In the genomic region with DNA sequence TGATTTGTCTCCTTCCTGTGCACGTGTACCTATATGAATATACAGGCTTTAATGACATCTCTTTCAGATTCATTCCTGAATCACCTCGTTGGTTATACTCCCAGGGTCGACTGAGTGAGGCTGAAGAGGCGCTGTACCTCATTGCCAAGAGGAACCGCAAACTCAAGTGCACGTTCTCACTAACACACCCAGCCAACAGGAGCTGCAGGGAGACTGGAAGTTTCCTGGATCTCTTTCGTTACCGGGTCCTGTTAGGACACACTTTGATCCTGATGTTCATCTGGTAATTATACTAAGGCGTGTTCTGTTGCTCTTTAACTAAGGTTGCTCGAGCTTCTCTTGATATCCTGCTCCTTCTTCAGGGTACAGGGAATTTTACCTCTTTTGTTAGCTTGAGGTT, we compare ENCODE assay signal across 1 cellular context.
TF ChIP-seq lines count a peak whose summit lies in the region.

No MANE protein-coding gene starts in this region.

TF ChIP-seq in SK-N-SH, 30 proteins besides CTCF, POLR2A, EP300 and RAD21 (continued from another document):
- TF ChIP-seq, protein P1, sequence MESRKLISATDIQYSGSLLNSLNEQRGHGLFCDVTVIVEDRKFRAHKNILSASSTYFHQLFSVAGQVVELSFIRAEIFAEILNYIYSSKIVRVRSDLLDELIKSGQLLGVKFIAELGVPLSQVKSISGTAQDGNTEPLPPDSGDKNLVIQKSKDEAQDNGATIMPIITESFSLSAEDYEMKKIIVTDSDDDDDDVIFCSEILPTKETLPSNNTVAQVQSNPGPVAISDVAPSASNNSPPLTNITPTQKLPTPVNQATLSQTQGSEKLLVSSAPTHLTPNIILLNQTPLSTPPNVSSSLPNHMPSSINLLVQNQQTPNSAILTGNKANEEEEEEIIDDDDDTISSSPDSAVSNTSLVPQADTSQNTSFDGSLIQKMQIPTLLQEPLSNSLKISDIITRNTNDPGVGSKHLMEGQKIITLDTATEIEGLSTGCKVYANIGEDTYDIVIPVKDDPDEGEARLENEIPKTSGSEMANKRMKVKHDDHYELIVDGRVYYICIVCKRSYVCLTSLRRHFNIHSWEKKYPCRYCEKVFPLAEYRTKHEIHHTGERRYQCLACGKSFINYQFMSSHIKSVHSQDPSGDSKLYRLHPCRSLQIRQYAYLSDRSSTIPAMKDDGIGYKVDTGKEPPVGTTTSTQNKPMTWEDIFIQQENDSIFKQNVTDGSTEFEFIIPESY (IDR thresholded peaks at IDR 0.05; ENCODE audit: borderline replicate concordance, low read depth): no peak
- no peak for TF ChIP-seq POLR2AphosphoS5 (IDR thresholded peaks at IDR 0.05; ENCODE audit: low read depth, low read length)
- TF ChIP-seq FOSL2 (IDR thresholded peaks at IDR 0.05; ENCODE audit: borderline replicate concordance, low read depth): no peak
- TF ChIP-seq GABPA (IDR thresholded peaks at IDR 0.05; ENCODE audit: low read depth): no peak
- TF ChIP-seq RXRA (IDR thresholded peaks at IDR 0.05; ENCODE audit: borderline replicate concordance, low read depth): no peak
- TF ChIP-seq, protein P2, sequence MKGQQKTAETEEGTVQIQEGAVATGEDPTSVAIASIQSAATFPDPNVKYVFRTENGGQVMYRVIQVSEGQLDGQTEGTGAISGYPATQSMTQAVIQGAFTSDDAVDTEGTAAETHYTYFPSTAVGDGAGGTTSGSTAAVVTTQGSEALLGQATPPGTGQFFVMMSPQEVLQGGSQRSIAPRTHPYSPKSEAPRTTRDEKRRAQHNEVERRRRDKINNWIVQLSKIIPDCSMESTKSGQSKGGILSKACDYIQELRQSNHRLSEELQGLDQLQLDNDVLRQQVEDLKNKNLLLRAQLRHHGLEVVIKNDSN (IDR thresholded peaks at IDR 0.05; ENCODE audit: borderline replicate concordance, low read depth): no peak
- no peak for TF ChIP-seq MEF2A (IDR thresholded peaks at IDR 0.05; ENCODE audit: borderline replicate concordance, low read depth)
- TF ChIP-seq TEAD4 (IDR thresholded peaks at IDR 0.05; ENCODE audit: borderline replicate concordance, insufficient read depth): no peak
- no peak for TF ChIP-seq FOXJ3 (CRISPR knock-in tag; IDR thresholded peaks at IDR 0.05)
- TF ChIP-seq, protein P3, sequence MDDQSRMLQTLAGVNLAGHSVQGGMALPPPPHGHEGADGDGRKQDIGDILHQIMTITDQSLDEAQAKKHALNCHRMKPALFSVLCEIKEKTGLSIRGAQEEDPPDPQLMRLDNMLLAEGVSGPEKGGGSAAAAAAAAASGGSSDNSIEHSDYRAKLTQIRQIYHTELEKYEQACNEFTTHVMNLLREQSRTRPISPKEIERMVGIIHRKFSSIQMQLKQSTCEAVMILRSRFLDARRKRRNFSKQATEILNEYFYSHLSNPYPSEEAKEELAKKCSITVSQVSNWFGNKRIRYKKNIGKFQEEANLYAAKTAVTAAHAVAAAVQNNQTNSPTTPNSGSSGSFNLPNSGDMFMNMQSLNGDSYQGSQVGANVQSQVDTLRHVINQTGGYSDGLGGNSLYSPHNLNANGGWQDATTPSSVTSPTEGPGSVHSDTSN (IDR thresholded peaks at IDR 0.05): no peak
- TF ChIP-seq GATA2 (CRISPR knock-in tag; IDR thresholded peaks at IDR 0.05): no peak
- TF ChIP-seq YY1 (IDR thresholded peaks at IDR 0.05; ENCODE audit: low read depth): no peak
- TF ChIP-seq FOXM1 (IDR thresholded peaks at IDR 0.05; ENCODE audit: low read depth): no peak
